ENCODE assay signal across 12 cellular contexts in genomic region chr10:119693262-119693957, GRCh38. TPM values are rescaled to one million over a fixed set of nuclear protein-coding genes. Genes with fewer than 3 reads are reported as not detected.
DNase-seq lines count a peak whose midpoint lies in the region; ATAC-seq, FAIRE-seq and TF ChIP-seq lines count a peak whose summit lies in the region.
"Had no signal": no experiment of that assay in that cellular context is flagged by ENCODE, and none has a peak within 500 bp of the region (broad histone marks: within the 10 kb centered on the region; RNA-seq: fewer than 3 reads in every experiment).

No MANE protein-coding gene starts in this region.

- no peaks in the 10 kb centered on the region for H3K36me3 Mint-ChIP-seq in MCF 10A (ENCODE audit: insufficient read depth, unreplicated experiment)
- no peaks in the 10 kb centered on the region for H3K36me3 Mint-ChIP-seq in T-helper 2 cell treated with Interferon-gamma antibody and Interleukin-4, amounts not matched to agents 5 μg/mL and 100 μg/mL, for 36 hours (ENCODE audit: low read depth)

- no peak overlapping the region for H3K9ac ChIP-seq in K562 (ENCODE audit: insufficient read depth in 1 of 2, low read depth in 2 of 2, low read length in 2 of 2)

- H3K27ac ChIP-seq in K562 (ENCODE audit: extremely low read depth, low read depth, low read length) = no peak overlapping the region
- H3K27ac ChIP-seq in osteoblast (ENCODE audit: low read depth, low read length) = no peak overlapping the region

- no peak overlapping the region for H3K4me3 ChIP-seq in K562
- H3K4me3 ChIP-seq in osteoblast (ENCODE audit: insufficient read depth, low read length) = no peak overlapping the region

- no peak for TF ChIP-seq RAD21 in K562 (CRISPR knock-in tag; conservative IDR thresholded peaks at IDR 0.05 in 1 of 2, IDR thresholded peaks at IDR 0.05 in 1 of 2)

- TF ChIP-seq CTCF in K562 (IDR thresholded peaks at IDR 0.05 in 2 of 3, conservative IDR thresholded peaks at IDR 0.05 in 1 of 3; ENCODE audit: insufficient read depth in 2 of 3, low read depth in 1 of 3, low read length in 3 of 3) = no peak
- no peak for TF ChIP-seq CTCF in osteoblast (IDR thresholded peaks at IDR 0.05; ENCODE audit: extremely low read depth, low read depth, low read length)
- no peak for TF ChIP-seq CTCF in MCF 10A (IDR thresholded peaks at IDR 0.05; ENCODE audit: unreplicated experiment)

- no peaks in the 10 kb centered on the region for H4K20me1 ChIP-seq in K562 (replicated peaks; ENCODE audit: control insufficient read depth, insufficient read depth, low read length)
- H4K20me1 ChIP-seq in osteoblast (ENCODE audit: insufficient read depth, low read length) = no peaks in the 10 kb centered on the region

- TF ChIP-seq EP300 in K562 (IDR thresholded peaks at IDR 0.05; ENCODE audit: low read length) = no peak

- H3K36me3 ChIP-seq in K562 (ENCODE audit: control insufficient read depth, insufficient read depth, low read length) (no peaks in the 10 kb centered on the region), osteoblast (ENCODE audit: insufficient read depth, low read length) (no peaks in the 10 kb centered on the region)

- no peak for FAIRE-seq in K562 (lab: Jason Lieb, UNC)
- FAIRE-seq: G401.6, H54 had no signal

- H3K4me2 ChIP-seq in K562 (ENCODE audit: insufficient read depth, low read length) (no peak overlapping the region), osteoblast (ENCODE audit: insufficient read depth, low read length) (no peak overlapping the region)

- H3K4me3 Mint-ChIP-seq in MCF 10A (ENCODE audit: unreplicated experiment) = no peak overlapping the region
- no peak overlapping the region for H3K4me3 Mint-ChIP-seq in T-helper 2 cell treated with Interferon-gamma antibody and Interleukin-4, amounts not matched to agents 5 μg/mL and 100 μg/mL, for 36 hours

- in situ Hi-C loops in K562 (cut with MboI) = no loop called here

- POLR2A ChIA-PET in K562 (lab: Yijun Ruan, JAX) (no interaction called here), MCF 10A (lab: Yijun Ruan, JAX) (no interaction called here)

- 13% methylated on average over 5 of the region's 6 CpGs for WGBS in K562 (ENCODE audit: insufficient coverage, low coverage, missing lambda C conversion rate)

- H3K79me2 ChIP-seq in K562 (ENCODE audit: control insufficient read depth, insufficient read depth, low read length) (no peaks in the 10 kb centered on the region), osteoblast (ENCODE audit: insufficient read depth, low read length) (no peaks in the 10 kb centered on the region)

- peaks cover 10% of the 10 kb centered on the region in 2 experiments; a peak in 4 of 5 replicates for H3K4me1 ChIP-seq in K562 (replicated peaks in 1 of 2; ENCODE audit: control insufficient read depth in 2 of 2, insufficient read depth in 2 of 2, low read length in 2 of 2)
- H3K4me1 ChIP-seq in osteoblast (ENCODE audit: insufficient read depth, low read length) = no peaks in the 10 kb centered on the region

- no peak for TF ChIP-seq POLR2A in K562 (conservative IDR thresholded peaks at IDR 0.05)

- H3K27me3 ChIP-seq in K562 (ENCODE audit: control insufficient read depth in 2 of 2, insufficient read depth in 2 of 2, low read length in 2 of 2) (no peaks in the 10 kb centered on the region), osteoblast (ENCODE audit: insufficient read depth, low read length) (no peaks in the 10 kb centered on the region)

- H2AFZ ChIP-seq in K562 (ENCODE audit: low read depth, low read length) = no peak overlapping the region
- H2AFZ ChIP-seq in osteoblast (ENCODE audit: low read length) = peak overlapping the region; percentile 78

- H3K9me3 Mint-ChIP-seq in MCF 10A (ENCODE audit: unreplicated experiment) = no peaks in the 10 kb centered on the region
- peaks cover 4% of the 10 kb centered on the region for H3K9me3 Mint-ChIP-seq in T-helper 2 cell treated with Interferon-gamma antibody and Interleukin-4, amounts not matched to agents 5 μg/mL and 100 μg/mL, for 36 hours

- no peaks in the 10 kb centered on the region for H3K9me1 ChIP-seq in K562 (ENCODE audit: control insufficient read depth, insufficient read depth, low read length)

- H3K9me3 ChIP-seq in K562 (replicated peaks; ENCODE audit: control insufficient read depth, insufficient read depth, low read depth, low read length) (no peaks in the 10 kb centered on the region), osteoblast (ENCODE audit: low read depth, low read length) (no peaks in the 10 kb centered on the region)

- no peaks in the 10 kb centered on the region for H3K4me1 Mint-ChIP-seq in MCF 10A (ENCODE audit: insufficient read depth, unreplicated experiment)
- no peaks in the 10 kb centered on the region for H3K4me1 Mint-ChIP-seq in T-helper 2 cell treated with Interferon-gamma antibody and Interleukin-4, amounts not matched to agents 5 μg/mL and 100 μg/mL, for 36 hours (ENCODE audit: low read depth)

- ATAC-seq in GM18511 (IDR thresholded peaks at IDR 0.05; ENCODE audit: unreplicated experiment) (peak; percentile 89), HG02973 (IDR thresholded peaks at IDR 0.05; ENCODE audit: unreplicated experiment) (peak; percentile 51), K562 (peak; percentile 43; the same call in 2 of the 3 replicates)
- ATAC-seq: Right ventricle myocardium inferior had no signal

- no peaks in the 10 kb centered on the region for H3K27me3 Mint-ChIP-seq in MCF 10A (ENCODE audit: insufficient read depth, unreplicated experiment)
- peaks cover 4% of the 10 kb centered on the region for H3K27me3 Mint-ChIP-seq in T-helper 2 cell treated with Interferon-gamma antibody and Interleukin-4, amounts not matched to agents 5 μg/mL and 100 μg/mL, for 36 hours (ENCODE audit: low read depth)

- BruUV-seq in K562 (replicated peaks; lab: Mats Ljungman, UMichigan) = no TSS peak
- BruUV-seq in MCF 10A (replicated peaks; lab: Mats Ljungman, UMichigan) = no TSS peak

- CTCF ChIA-PET in K562 (lab: Yijun Ruan, JAX; ENCODE audit: low intra/inter-chr PET ratio) = no interaction called here
- CTCF ChIA-PET in MCF 10A (lab: Yijun Ruan, JAX) = no interaction called here

- intact Hi-C loops in K562 (cut with micrococcal nuclease) = no loop called here
- intact Hi-C loops in MCF 10A (cut with micrococcal nuclease) = no loop called here

- DNase-seq in K562 (ENCODE audit: extremely low read depth in 1 of 4, low spot score in 3 of 4) (no peak), osteoblast (ENCODE audit: insufficient read length, low spot score, missing footprints) (no peak), MCF 10A (ENCODE audit: unreplicated experiment) (no peak), GM19238 (ENCODE audit: insufficient read length, low spot score) (no peak), AG08396 (ENCODE audit: low spot score) (no peak)
- DNase-seq in T-helper 2 cell treated with Interferon-gamma antibody and Interleukin-4, amounts not matched to agents 5 μg/mL and 100 μg/mL, for 36 hours (ENCODE audit: low spot score) = no peak
- DNase-seq: Karpas-422 had no signal

- H3K27ac Mint-ChIP-seq in MCF 10A (ENCODE audit: low read depth, unreplicated experiment) = no peak overlapping the region
- H3K27ac Mint-ChIP-seq in T-helper 2 cell treated with Interferon-gamma antibody and Interleukin-4, amounts not matched to agents 5 μg/mL and 100 μg/mL, for 36 hours = no peak overlapping the region

TF ChIP-seq in K562, 482 proteins besides CTCF, POLR2A, EP300 and RAD21:
- no peak for TF ChIP-seq NR2C1 (IDR thresholded peaks at IDR 0.05)
- 0 out of 2 replicates have a peak, but pooled peaks have one; percentile 25 for TF ChIP-seq NR2C1 (tag; IDR thresholded peaks at IDR 0.05)
- no peak for TF ChIP-seq NR2C2 (CRISPR knock-in tag; IDR thresholded peaks at IDR 0.05)
- TF ChIP-seq NR2C2 (tag; IDR thresholded peaks at IDR 0.05) = peak; percentile 71; the same call in 1 of the 2 replicates
- no peak for TF ChIP-seq PHTF2 (CRISPR knock-in tag; IDR thresholded peaks at IDR 0.05)

RNA-seq across cellular contexts. Expression of gene INPP5F, which starts 32.4 kb away (rescaled TPM):
- 8.9 and 19.4 TPM in 2 replicates for total RNA-seq in K562 (2011; cell fraction: chromatin; rRNA removed; ENCODE audit: low replicate concordance)
- 2.9 and 3.0 TPM in 2 replicates for total RNA-seq in K562 (2011; cell fraction: nucleolus; rRNA removed)
- 6.8 and 9.2 TPM in 2 replicates for total RNA-seq in K562 (2011; cell fraction: nucleoplasm; rRNA removed)
- total RNA-seq in K562 (2014; rRNA removed) = 3.3 and 3.7 TPM in 2 replicates
- 5.6 and 7.3 TPM in 2 replicates for total RNA-seq in K562 (2014; rRNA removed; fragmentation: Illumina TruSeq; extraction: Trizol)
- total RNA-seq in K562 (2015; rRNA removed; fragmentation: Illumina TruSeq; extraction: Trizol) = 5.3 and 5.9 TPM in 2 replicates
- total RNA-seq in K562 (2021) = 5.4 and 6.3 TPM in 2 replicates
- polyA plus RNA-seq in K562 (2011; rRNA removed) = 5.0 and 6.4 TPM in 2 replicates
- polyA plus RNA-seq in K562 (2011; cell fraction: cytosol; rRNA removed) = 1.8 and 3.4 TPM in 2 replicates
- 5.3 and 5.7 TPM in 2 replicates for polyA plus RNA-seq in K562 (2011; cell fraction: nucleus; rRNA removed)
- polyA plus RNA-seq in K562 (2012) = 4.1 and 5.4 TPM in 2 replicates
- 5.7 and 6.0 TPM in 2 replicates for polyA plus RNA-seq in K562 (2014; fragmentation: Illumina TruSeq; extraction: Trizol)
- polyA plus RNA-seq in K562 (2014; fragmentation: Nextera tagmentation; extraction: Ambion mirVana) = 1 to 10 TPM; 1.6 to 1.7 TPM
- 5.7 and 6.1 TPM in 2 replicates for polyA plus RNA-seq in K562 (2014; rRNA removed)
- 6.6 and 9.7 TPM in 2 replicates for polyA minus RNA-seq in K562 (2011; rRNA and poly(A)+ RNA removed)
- 3.0 and 3.6 TPM in 2 replicates for polyA minus RNA-seq in K562 (2011; cell fraction: cytosol; rRNA and poly(A)+ RNA removed)
- polyA minus RNA-seq in K562 (2011; cell fraction: nucleus; rRNA and poly(A)+ RNA removed) = 4.0 and 10.0 TPM in 2 replicates
- 10.9 and 11.2 TPM in 2 replicates for total RNA-seq in osteoblast
- total RNA-seq in MCF 10A (2022) = 10.3 and 14.9 TPM in 2 replicates

RNA-seq across cellular contexts. Expression of gene BAG3, which starts 42.2 kb away (rescaled TPM):
- total RNA-seq in K562 (2011; cell fraction: chromatin; rRNA removed; ENCODE audit: low replicate concordance) = 6.2 and 7.7 TPM in 2 replicates
- total RNA-seq in K562 (2011; cell fraction: nucleolus; rRNA removed) = 5.0 and 5.5 TPM in 2 replicates
- total RNA-seq in K562 (2011; cell fraction: nucleoplasm; rRNA removed) = 4.7 and 5.1 TPM in 2 replicates
- total RNA-seq in K562 (2014; rRNA removed) = 9.7 and 14.2 TPM in 2 replicates
- 5.3 and 5.7 TPM in 2 replicates for total RNA-seq in K562 (2014; rRNA removed; fragmentation: Illumina TruSeq; extraction: Trizol)
- 7.2 and 9.2 TPM in 2 replicates for total RNA-seq in K562 (2015; rRNA removed; fragmentation: Illumina TruSeq; extraction: Trizol)
- total RNA-seq in K562 (2021) = 27.4 and 28.7 TPM in 2 replicates
- polyA plus RNA-seq in K562 (2011; rRNA removed) = 2.6 and 4.7 TPM in 2 replicates
- polyA plus RNA-seq in K562 (2011; cell fraction: cytosol; rRNA removed) = 3.8 and 6.1 TPM in 2 replicates
- polyA plus RNA-seq in K562 (2011; cell fraction: nucleus; rRNA removed) = 3.3 and 7.4 TPM in 2 replicates
- polyA plus RNA-seq in K562 (2012) = 27.9 and 31.0 TPM in 2 replicates
- 24.7 and 24.8 TPM in 2 replicates for polyA plus RNA-seq in K562 (2014; fragmentation: Illumina TruSeq; extraction: Trizol)
- polyA plus RNA-seq in K562 (2014; fragmentation: Nextera tagmentation; extraction: Ambion mirVana) = 1 to 10 TPM; 3.9 to 4.1 TPM
- polyA plus RNA-seq in K562 (2014; rRNA removed) = 13.1 and 15.3 TPM in 2 replicates
- 2.8 and 3.2 TPM in 2 replicates for polyA minus RNA-seq in K562 (2011; rRNA and poly(A)+ RNA removed)
- 9.2 and 11.0 TPM in 2 replicates for polyA minus RNA-seq in K562 (2011; cell fraction: cytosol; rRNA and poly(A)+ RNA removed)
- polyA minus RNA-seq in K562 (2011; cell fraction: nucleus; rRNA and poly(A)+ RNA removed) = 3.1 and 3.9 TPM in 2 replicates
- 12.7 TPM in 2 replicates for total RNA-seq in osteoblast
- total RNA-seq in MCF 10A (2022) = 53.7 and 55.2 TPM in 2 replicates
